15 cellular contexts compared by ENCODE assay signal in genomic region chr5:42876375-42876844, GRCh38.
DNase-seq lines count a peak whose midpoint lies in the region; ATAC-seq, FAIRE-seq and TF ChIP-seq lines count a peak whose summit lies in the region.
"Had no signal": no experiment of that assay in that cellular context is flagged by ENCODE, and none has a peak within 500 bp of the region (broad histone marks: within the 10 kb centered on the region; RNA-seq: fewer than 3 reads in every experiment).

No MANE protein-coding gene starts in this region.

- H3K27ac Mint-ChIP-seq in type B pancreatic cell: no peak overlapping the region

- no peaks in the 10 kb centered on the region for H3K36me3 Mint-ChIP-seq in type B pancreatic cell

- H3K9me3 ChIP-seq in left ventricle myocardium inferior (replicated peaks) (no peaks in the 10 kb centered on the region), mesodermal cell (ENCODE audit: control insufficient read depth, low read length) (no peaks in the 10 kb centered on the region)
- H3K9me3 ChIP-seq: neutrophil had no signal

- H3K4me1 ChIP-seq in left ventricle myocardium inferior (peaks cover 10% of the 10 kb centered on the region), mesodermal cell (ENCODE audit: control insufficient read depth, insufficient read depth, low read length, poor library complexity, severe bottlenecking) (peaks cover 5% of the 10 kb centered on the region)

- no peaks in the 10 kb centered on the region for H3K9me3 Mint-ChIP-seq in type B pancreatic cell

- H3K4me1 Mint-ChIP-seq in type B pancreatic cell (ENCODE audit: unreplicated experiment): peaks cover 18% of the 10 kb centered on the region

- 92 to 100% methylated on average over 2 of the region's 4 CpGs for WGBS in mesodermal cell (ENCODE audit: insufficient coverage in 2 of 2), 2 experiments

- intact Hi-C loops in left ventricle myocardium inferior (cut with micrococcal nuclease): no loop called here
- intact Hi-C loops in Right ventricle myocardium inferior (cut with DNase I): no loop called here
- intact Hi-C loops in dorsolateral prefrontal cortex (cut with DNase I): loop anchor here in 1 of 2 donors (5.0 kb wide), 1 partner anchor 64 kb away; the partner anchor contains the start of gene SELENOP
- intact Hi-C loops in posterior vena cava (cut with DNase I): no loop called here

- H3K4me3 ChIP-seq in left ventricle myocardium inferior (peak overlapping the region; percentile 34), dorsolateral prefrontal cortex (peak overlapping the region in 53 of 59 donors; percentile 1 to 59 (median 36)), mesodermal cell (ENCODE audit: extremely low read depth, insufficient read depth, low read length, poor library complexity, severe bottlenecking) (no peak overlapping the region)

- no peak for FAIRE-seq in urothelium cell line (lab: Jason Lieb, UNC)
- FAIRE-seq: TTC549 had no signal

- TF ChIP-seq CTCF in left ventricle myocardium inferior (IDR thresholded peaks at IDR 0.05; ENCODE audit: borderline replicate concordance) (no peak), dorsolateral prefrontal cortex (IDR thresholded peaks at IDR 0.05 in 54 of 56, conservative IDR thresholded peaks at IDR 0.05 in 2 of 56; ENCODE audit: low read depth in 1 of 56, partially characterized antibody in 56 of 56) (no peak), type B pancreatic cell (conservative IDR thresholded peaks at IDR 0.05) (no peak)

- no peaks in the 10 kb centered on the region for H3K36me3 ChIP-seq in left ventricle myocardium inferior
- H3K36me3 ChIP-seq in mesodermal cell (ENCODE audit: control insufficient read depth, insufficient read depth, low read length): no peaks in the 10 kb centered on the region
- H3K36me3 ChIP-seq: neutrophil had no signal

- no peak for ATAC-seq in Right ventricle myocardium inferior

- DNase-seq in left ventricle myocardium inferior: no peak
- DNase-seq in Right ventricle myocardium inferior (ENCODE audit: missing footprints): no peak
- DNase-seq in dorsolateral prefrontal cortex: no peak
- no peak for DNase-seq in type B pancreatic cell (ENCODE audit: extremely low spot score, unreplicated experiment)
- no peak for DNase-seq in posterior vena cava (ENCODE audit: low spot score)
- no peak for DNase-seq in DMS79 (lab: John Stamatoyannopoulos, UW)
- DNase-seq in urothelium cell line (ENCODE audit: low spot score): no peak
- DNase-seq: activated CD8-positive, alpha-beta memory T cell treated with anti-CD3 and anti-CD28 coated beads, Interleukin-2, amount 50 U/mL, for 4 hours; DMS 273 treated with DMSO at 0.1 percent for 48 hours; left cardiac atrium; NCI-H187; NCI-H69 had no signal

- H3K4me3 Mint-ChIP-seq in type B pancreatic cell: peak overlapping the region; percentile 28

- no peak overlapping the region for H3K27ac ChIP-seq in left ventricle myocardium inferior (replicated peaks)
- H3K27ac ChIP-seq in dorsolateral prefrontal cortex: peak overlapping the region in 48 of 59 donors; percentile 0 to 78 (median 46)
- H3K27ac ChIP-seq in mesodermal cell (ENCODE audit: low read depth, low read length, severe bottlenecking): peak overlapping the region; percentile 36
- H3K27ac ChIP-seq: neutrophil had no signal

- H3K27me3 ChIP-seq in left ventricle myocardium inferior (ENCODE audit: low read depth): no peaks in the 10 kb centered on the region
- H3K27me3 ChIP-seq in dorsolateral prefrontal cortex: no peaks in the 10 kb centered on the region
- H3K27me3 ChIP-seq: neutrophil had no signal

- no peaks in the 10 kb centered on the region for H3K27me3 Mint-ChIP-seq in type B pancreatic cell
